1 cellular context compared by ENCODE assay signal in genomic region chr5:179281688-179282087, GRCh38.
TF ChIP-seq lines count a peak whose summit lies in the region.

No MANE protein-coding gene starts in this region.

TF ChIP-seq in K562, 482 proteins besides CTCF, POLR2A, EP300 and RAD21 (continued from another document):
- 0 out of 2 replicates have a peak, but pooled peaks have one; percentile 27 for TF ChIP-seq RFX5 (IDR thresholded peaks at IDR 0.05; ENCODE audit: low read depth, low read length)
- TF ChIP-seq ZNF583 (CRISPR knock-in tag; IDR thresholded peaks at IDR 0.05) = no peak
- TF ChIP-seq RBFOX2 (IDR thresholded peaks at IDR 0.05; ENCODE audit: low read depth, low read length) = no peak
- no peak for TF ChIP-seq ZFP30 (CRISPR knock-in tag; IDR thresholded peaks at IDR 0.05; ENCODE audit: borderline replicate concordance)
